14 cellular contexts compared by ENCODE assay signal in genomic region chr2:38037325-38037724, GRCh38. TPM values are rescaled to one million over a fixed set of nuclear protein-coding genes. Genes with fewer than 3 reads are reported as not detected.
DNase-seq lines count a peak whose midpoint lies in the region; ATAC-seq, FAIRE-seq and TF ChIP-seq lines count a peak whose summit lies in the region.
"Had no signal": no experiment of that assay in that cellular context is flagged by ENCODE, and none has a peak within 500 bp of the region (broad histone marks: within the 10 kb centered on the region; RNA-seq: fewer than 3 reads in every experiment).

No MANE protein-coding gene starts in this region.

- no peak for TF ChIP-seq RAD21 in GM12878 (IDR thresholded peaks at IDR 0.05; ENCODE audit: insufficient read depth, low read depth, low read length)

- no peaks in the 10 kb centered on the region for H3K79me2 ChIP-seq in GM12878 (ENCODE audit: control insufficient read depth, insufficient read depth, low read length)

- 2% methylated on average over 4 of the region's 4 CpGs for WGBS in GM12878 (ENCODE audit: insufficient coverage, insufficient replicate concordance, low lambda C conversion rate, missing lambda C conversion rate)

- no peaks in the 10 kb centered on the region for H3K9me3 ChIP-seq in GM12878 (replicated peaks; ENCODE audit: control insufficient read depth, insufficient read depth, low read length)

- in situ Hi-C loops in GM12878 (cut with MboI) = no loop called here

- no peak overlapping the region for H3K4me3 ChIP-seq in GM12878

- no peaks in the 10 kb centered on the region for H3K36me3 ChIP-seq in GM12878 (ENCODE audit: control insufficient read depth in 2 of 2, insufficient read depth in 2 of 2, low read length in 1 of 2)

- TF ChIP-seq POLR2A in GM12878 (IDR thresholded peaks at IDR 0.05; ENCODE audit: low read depth, low read length) = no peak

- peaks cover 23% of the 10 kb centered on the region for H3K4me1 ChIP-seq in GM12878 (ENCODE audit: control insufficient read depth, insufficient read depth, low read length)

- no peak for TF ChIP-seq CTCF in GM12878 (IDR thresholded peaks at IDR 0.05 in 2 of 3, conservative IDR thresholded peaks at IDR 0.05 in 1 of 3; ENCODE audit: control insufficient read depth in 2 of 3, extremely low read depth in 1 of 3, insufficient read depth in 1 of 3, low read depth in 3 of 3, low read length in 3 of 3)

- BruUV-seq in GM12878 (replicated peaks; lab: Mats Ljungman, UMichigan) = TSS peak; percentile 80

- TF ChIP-seq EP300 in GM12878 (IDR thresholded peaks at IDR 0.05; ENCODE audit: borderline replicate concordance in 1 of 2, control insufficient read depth in 1 of 2, low read depth in 2 of 2, low read length in 2 of 2) = no peak

- SMC1A ChIA-PET in GM12878 (lab: Charles Lee; ENCODE audit: uncharacterized antibody, unreplicated experiment) = interaction anchor here (0.7 to 3.7 kb wide), 27 partner anchors 9 to 385 kb away, joined by 3 to 18 read pairs (median 4); no protein-coding TSS in a partner anchor

- H2AFZ ChIP-seq in GM12878 (ENCODE audit: control insufficient read depth, low read depth, low read length) = peak overlapping the region; percentile 95

- H3K27me3 ChIP-seq in GM12878 (replicated peaks in 1 of 2; ENCODE audit: control insufficient read depth in 2 of 2, insufficient read depth in 2 of 2, low read length in 1 of 2) = no peaks in the 10 kb centered on the region

- peak overlapping the region; percentile 68; the same call in 1 of the 2 replicates for H3K9ac ChIP-seq in GM12878 (ENCODE audit: control insufficient read depth, insufficient read depth, low read length)

- peak overlapping the region; percentile 85 for H3K27ac ChIP-seq in GM12878 (ENCODE audit: control insufficient read depth, insufficient read depth)
- H3K27ac ChIP-seq: epithelial cell of prostate, HL-60 had no signal

- H4K20me1 ChIP-seq in GM12878 (ENCODE audit: control insufficient read depth, insufficient read depth) = no peaks in the 10 kb centered on the region

- POLR2A ChIA-PET in GM12878 (lab: Charles Lee) = interaction anchor here (1.1 kb wide), 1 partner anchor 103 kb away, joined by 4 read pairs; no protein-coding TSS in a partner anchor

- peak overlapping the region; percentile 98 for H3K4me2 ChIP-seq in GM12878 (ENCODE audit: control insufficient read depth, insufficient read depth)

- peak; percentile 44 for DNase-seq in AG08395 (ENCODE audit: low spot score)
- no peak for DNase-seq in GM12878 (ENCODE audit: low read depth, low spot score)
- DNase-seq in sciatic nerve (ENCODE audit: low spot score) = no peak
- DNase-seq in AG08396 (ENCODE audit: low spot score) = no peak
- DNase-seq in amygdala (lab: John Stamatoyannopoulos, UW) = no peak
- DNase-seq: AML-193, DMS153, NCI-H1436 treated with DMSO at 0.1 percent for 48 hours, T-helper 9 cell had no signal

- FAIRE-seq in GM12878 (lab: Jason Lieb, UNC) = peak; percentile 13

- ATAC-seq in GM18520 (IDR thresholded peaks at IDR 0.05; ENCODE audit: unreplicated experiment) (peak; percentile 9), GM12878 (peak; percentile 11; the same call in 2 of the 3 replicates), sciatic nerve (peak; percentile 31), GM18511 (IDR thresholded peaks at IDR 0.05; ENCODE audit: unreplicated experiment) (no peak), GM21619 (IDR thresholded peaks at IDR 0.05; ENCODE audit: unreplicated experiment) (no peak)

- CTCF ChIA-PET in GM12878 (lab: Yijun Ruan, JAX) = interaction anchor here (1.0 to 3.1 kb wide), 15 partner anchors 9 to 618 kb away, joined by 3 to 17 read pairs (median 5); partner anchors contain the start of gene CYP1B1

- RAD21 ChIA-PET in GM12878 (lab: Charles Lee; ENCODE audit: unreplicated experiment) = interaction anchor here (0.5 to 2.6 kb wide), 19 partner anchors 11 to 641 kb away, joined by 3 to 21 read pairs (median 6); partner anchors contain the start of genes CYP1B1 and RMDN2

- intact Hi-C loops in GM12878 (cut with micrococcal nuclease; ENCODE audit: unreplicated experiment) (loop anchor here (2.0 to 5.0 kb wide), 3 partner anchors 80 to 225 kb away; partner anchors contain the start of gene RMDN2), sciatic nerve (cut with DNase I) (no loop called here)

TF ChIP-seq in GM12878, 131 proteins besides CTCF, POLR2A, EP300 and RAD21:
- TF ChIP-seq SUZ12 (IDR thresholded peaks at IDR 0.05; ENCODE audit: unreplicated experiment) (no peak), BHLHE40 (IDR thresholded peaks at IDR 0.05; ENCODE audit: borderline replicate concordance in 1 of 2, low read depth in 2 of 2, low read length in 1 of 2) (peak in 1 of 2 experiments; percentile 38; a peak in 2 of 4 replicates)

RNA-seq across cellular contexts. Expression of gene CYP1B1, which starts 38.6 kb away (rescaled TPM):
- 6.3 and 7.3 TPM in 2 replicates for total RNA-seq in GM12878 (2013; cell fraction: nucleolus; rRNA removed)
- 2.4 and 3.0 TPM in 2 replicates for total RNA-seq in GM12878 (2014; rRNA removed)
- 3.4 TPM in 2 replicates for total RNA-seq in GM12878 (2014; rRNA removed; fragmentation: Illumina TruSeq; extraction: Trizol)
- total RNA-seq in GM12878 (2021) = 9.0 and 10.1 TPM in 2 replicates
- 10.2 TPM for polyA plus RNA-seq in GM12878 (2011; ENCODE audit: low read depth)
- 0.35 and 0.65 TPM in 2 replicates for polyA plus RNA-seq in GM12878 (2011; rRNA removed)
- 0.66 and 0.67 TPM in 2 replicates for polyA plus RNA-seq in GM12878 (2011; cell fraction: cytosol; rRNA removed)
- polyA plus RNA-seq in GM12878 (2011; cell fraction: nucleus; rRNA removed) = 0.49 and 0.56 TPM in 2 replicates
- polyA plus RNA-seq in GM12878 (2012) = 16.1 and 16.6 TPM in 2 replicates
- 4.6 and 5.2 TPM in 2 replicates for polyA plus RNA-seq in GM12878 (2014; fragmentation: Illumina TruSeq; extraction: Trizol)
- polyA plus RNA-seq in GM12878 (2014; fragmentation: Nextera tagmentation; extraction: Ambion mirVana) = 1 to 10 TPM; 2.2 to 3.0 TPM
- polyA plus RNA-seq in GM12878 (2014; rRNA removed) = 2.7 and 3.4 TPM in 2 replicates
- 10 to 100 TPM; 22.0 to 29.7 TPM for polyA plus RNA-seq in GM12878 (2016; fragmentation: Nextera tagmentation; extraction: Ambion mirVana)
- polyA minus RNA-seq in GM12878 (2011; rRNA and poly(A)+ RNA removed) = 1.7 and 2.5 TPM in 2 replicates
- polyA minus RNA-seq in GM12878 (2011; cell fraction: cytosol; rRNA and poly(A)+ RNA removed) = 0.52 and 0.67 TPM in 2 replicates
- polyA minus RNA-seq in GM12878 (2011; cell fraction: nucleus; rRNA and poly(A)+ RNA removed) = 0.85 and 1.1 TPM in 2 replicates
- total RNA-seq in sciatic nerve = 237 TPM

Comparison
In these comparisons a context has a peak if more than half of its experiments do, and no peak if none do; other contexts are left out.
1. ATAC-seq: peak in GM18520 (single experiment), GM12878 (single experiment) and sciatic nerve (single experiment); none in GM18511 (single experiment) and GM21619 (single experiment).
2. RNA of gene CYP1B1, which starts 38.6 kb away (total RNA-seq): 237 TPM in sciatic nerve (single experiment); 2.4 to 10.1 TPM in GM12878; every median in the first group is over 10 times any median in the second.